Comparison of ENCODE assay signal across 21 cellular contexts in genomic region chr3:22759636-22760310, GRCh38.
DNase-seq lines count a peak whose midpoint lies in the region; ATAC-seq, FAIRE-seq and TF ChIP-seq lines count a peak whose summit lies in the region.
"Had no signal": no experiment of that assay in that cellular context is flagged by ENCODE, and none has a peak within 500 bp of the region (broad histone marks: within the 10 kb centered on the region; RNA-seq: fewer than 3 reads in every experiment).

No MANE protein-coding gene starts in this region.

- TF ChIP-seq CTCF in bronchial epithelial cell (IDR thresholded peaks at IDR 0.05; ENCODE audit: insufficient read depth, low read length, severe bottlenecking), result no peak
- no peak for TF ChIP-seq CTCF in pancreas (IDR thresholded peaks at IDR 0.05)

- no peaks in the 10 kb centered on the region for H3K4me1 ChIP-seq in pancreas
- H3K4me1 ChIP-seq: BE2C, HAP-1 had no signal

- peak; percentile 8 for DNase-seq in bronchial epithelial cell (ENCODE audit: low read depth)
- DNase-seq in frontal cortex (ENCODE audit: low spot score in 2 of 2), result no peak
- no peak for DNase-seq in pancreas
- DNase-seq in NCI-H1105 (lab: John Stamatoyannopoulos, UW), result no peak
- DNase-seq: ACHN; BE2C; C1 segment of cervical spinal cord; CD4-positive, CD25-positive, alpha-beta regulatory T cell; CD8-positive, alpha-beta memory T cell; COR-L47; DMS 273 treated with DMSO at 0.1 percent for 48 hours; DMS53; DND-41; EL had no signal

- intact Hi-C loops in pancreas (cut with DNase I), result no loop called here

- WGBS in pancreas, 2 donors, result 53 to 61% methylated on average over 3 of the region's 3 CpGs

- FAIRE-seq in bronchial epithelial cell (lab: Jason Lieb, UNC) (no peak), frontal cortex (lab: Jason Lieb, UNC) (peak; percentile 91), pancreas (lab: Jason Lieb, UNC) (peak; percentile 68)
- FAIRE-seq: GM12892, GM18507, H1, HepG2 had no signal

- H3K4me3 ChIP-seq in bronchial epithelial cell (ENCODE audit: low read depth, low read length), result no peak overlapping the region
- no peak overlapping the region for H3K4me3 ChIP-seq in pancreas
- H3K4me3 ChIP-seq: HAP-1 had no signal

- no peaks in the 10 kb centered on the region for H3K27me3 ChIP-seq in bronchial epithelial cell (ENCODE audit: control insufficient read depth, insufficient read depth, low read length)
- no peaks in the 10 kb centered on the region for H3K27me3 ChIP-seq in pancreas
- H3K27me3 ChIP-seq: BE2C had no signal

- no peaks in the 10 kb centered on the region for H3K36me3 ChIP-seq in bronchial epithelial cell (ENCODE audit: control insufficient read depth, insufficient read depth, low read length)
- H3K36me3 ChIP-seq in pancreas, result no peaks in the 10 kb centered on the region
- H3K36me3 ChIP-seq: BE2C, HAP-1 had no signal

- no peak overlapping the region for H3K27ac ChIP-seq in pancreas

- ATAC-seq in pancreas (no peak), GM21367 (IDR thresholded peaks at IDR 0.05; ENCODE audit: unreplicated experiment) (no peak), GM21825 (IDR thresholded peaks at IDR 0.05; ENCODE audit: unreplicated experiment) (no peak)
- ATAC-seq: HepG2 had no signal

- H3K9me3 ChIP-seq in pancreas, result no peaks in the 10 kb centered on the region
- H3K9me3 ChIP-seq: BE2C, HAP-1 had no signal
